In genomic region chr19:16293133-16294085, GRCh38 we compare ENCODE assay signal across 8 cellular contexts. TPM values are rescaled to one million over a fixed set of nuclear protein-coding genes. Genes with fewer than 3 reads are reported as not detected.
DNase-seq lines count a peak whose midpoint lies in the region; ATAC-seq and TF ChIP-seq lines count a peak whose summit lies in the region.

No MANE protein-coding gene starts in this region.

- H2AFZ ChIP-seq in ACC112 (ENCODE audit: low read length, unreplicated experiment), result peak overlapping the region; percentile 5

- no peaks in the 10 kb centered on the region for H3K36me3 ChIP-seq in ACC112 (ENCODE audit: insufficient read depth, low read length)
- H3K36me3 ChIP-seq in mucosa of descending colon (ENCODE audit: low read depth), result no peaks in the 10 kb centered on the region

- H3K79me2 ChIP-seq in ACC112 (ENCODE audit: control insufficient read depth, insufficient read depth, low read length, unreplicated experiment), result no peaks in the 10 kb centered on the region

- TF ChIP-seq CTCF in mucosa of descending colon (IDR thresholded peaks at IDR 0.05), result no peak

- peak overlapping the region; percentile 99 for H3K27ac ChIP-seq in ACC112 (ENCODE audit: low read depth, low read length)
- peak overlapping the region; percentile 77 for H3K27ac ChIP-seq in cingulate gyrus (ENCODE audit: low read depth, low read length)

- peak overlapping the region; percentile 77 for H3K4me3 ChIP-seq in ACC112 (ENCODE audit: low read depth, low read length)
- H3K4me3 ChIP-seq in mucosa of descending colon, result no peak overlapping the region

- intact Hi-C loops in mucosa of descending colon (cut with DNase I, micrococcal nuclease), result no loop called here

- H3K4me1 ChIP-seq in ACC112 (ENCODE audit: control insufficient read depth, insufficient read depth, low read length, unreplicated experiment) (peaks cover 8% of the 10 kb centered on the region), mucosa of descending colon (ENCODE audit: low read depth) (peaks cover 4% of the 10 kb centered on the region)

- no peaks in the 10 kb centered on the region for H3K9me3 ChIP-seq in mucosa of descending colon

- peak; percentile 50 for DNase-seq in NCI-H1092 treated with DMSO at 0.1 percent for 48 hours (lab: John Stamatoyannopoulos, UW)
- DNase-seq in mucosa of descending colon, result peak in 2 of 3 donors; percentile 41 to 61
- DNase-seq in KG1 (lab: John Stamatoyannopoulos, UW), result no peak
- no peak for DNase-seq in NCI-H2171 treated with DMSO at 0.1 percent for 48 hours (lab: John Stamatoyannopoulos, UW)
- no peak for DNase-seq in stimulated activated naive CD4-positive, alpha-beta T cell treated with Interleukin-2 at 50 U/mL for 16 hours (lab: John Stamatoyannopoulos, UW)
- no peak for DNase-seq in activated CD4-positive, alpha-beta T cell treated with anti-CD3 and anti-CD28 coated beads for 4 hours

- ATAC-seq in mucosa of descending colon, result peak; percentile 57

- H3K27me3 ChIP-seq in ACC112 (ENCODE audit: insufficient read depth, low read length), result no peaks in the 10 kb centered on the region

RNA-seq across cellular contexts. Expression of gene KLF2, which starts 31.2 kb away (rescaled TPM):
- total RNA-seq in mucosa of descending colon, result 10 to 100 TPM in 2 of 3 donors, 1 to 10 TPM in 1; 8.1 to 29.5 (median 23.4) TPM

Comparison
In these comparisons a context has a peak if more than half of its experiments do, and no peak if none do; other contexts are left out.
1. DNase-seq: peak in NCI-H1092 treated with DMSO at 0.1 percent for 48 hours (single experiment) and mucosa of descending colon (2 of 3); none in KG1 (single experiment), NCI-H2171 treated with DMSO at 0.1 percent for 48 hours (single experiment), stimulated activated naive CD4-positive, alpha-beta T cell treated with Interleukin-2 at 50 U/mL for 16 hours (single experiment) and activated CD4-positive, alpha-beta T cell treated with anti-CD3 and anti-CD28 coated beads for 4 hours (0 of 2).